8 cellular contexts compared by ENCODE assay signal in genomic region chr16:85462405-85463227, GRCh38.
DNase-seq lines count a peak whose midpoint lies in the region; ATAC-seq lines count a peak whose summit lies in the region.

No MANE protein-coding gene starts in this region.

- H3K27me3 Mint-ChIP-seq in naive thymus-derived CD8-positive, alpha-beta T cell: peaks cover 2 to 17% (median 10%) of the 10 kb centered on the region in 5 donors

- POLR2A ChIA-PET in naive thymus-derived CD8-positive, alpha-beta T cell (lab: Charles Lee): interaction anchor here (1.4 to 9.6 kb wide), 3 partner anchors 10 to 148 kb away, joined by 10 to 74 read pairs (median 13); no protein-coding TSS in a partner anchor

- H3K9me3 Mint-ChIP-seq in naive thymus-derived CD8-positive, alpha-beta T cell: no peaks in the 10 kb centered on the region

- H3K4me1 Mint-ChIP-seq in naive thymus-derived CD8-positive, alpha-beta T cell: peaks cover 7 to 21% (median 13%) of the 10 kb centered on the region in 4 donors

- peak overlapping the region in 6 of 10 donors; percentile 44 to 89 (median 76) for H3K27ac Mint-ChIP-seq in naive thymus-derived CD8-positive, alpha-beta T cell

- peak overlapping the region; percentile 83 to 95 (median 88) for H3K4me3 Mint-ChIP-seq in naive thymus-derived CD8-positive, alpha-beta T cell

- DNase-seq in DMS53 (lab: John Stamatoyannopoulos, UW) (peak; percentile 79), DMS53 treated with DMSO at 0.1 percent for 48 hours (lab: John Stamatoyannopoulos, UW; ENCODE audit: unreplicated experiment) (no peak), NCI-H748 treated with DMSO at 0.1 percent for 48 hours (lab: John Stamatoyannopoulos, UW) (peak; percentile 27), astrocyte of the hippocampus (ENCODE audit: low read depth, low spot score) (peak; percentile 61), kidney tubule cell (ENCODE audit: low spot score) (no peak)
- DNase-seq in naive thymus-derived CD8-positive, alpha-beta T cell: peak in 6 of 10 donors; percentile 8 to 43 (median 32)

- H3K36me3 Mint-ChIP-seq in naive thymus-derived CD8-positive, alpha-beta T cell: no peaks in the 10 kb centered on the region

- ATAC-seq in naive thymus-derived CD8-positive, alpha-beta T cell: peak; percentile 74 to 80
- no peak for ATAC-seq in GM21576 (IDR thresholded peaks at IDR 0.05; ENCODE audit: unreplicated experiment)
- ATAC-seq in HG02798 (IDR thresholded peaks at IDR 0.05; ENCODE audit: poor library complexity, unreplicated experiment): no peak

Comparison
In these comparisons a context has a peak if more than half of its experiments do, and no peak if none do; other contexts are left out.
1. DNase-seq: peak in DMS53 (single experiment), NCI-H748 treated with DMSO at 0.1 percent for 48 hours (single experiment), astrocyte of the hippocampus (single experiment) and naive thymus-derived CD8-positive, alpha-beta T cell (6 of 10); none in DMS53 treated with DMSO at 0.1 percent for 48 hours (single experiment) and kidney tubule cell (single experiment).
2. ATAC-seq: peak in naive thymus-derived CD8-positive, alpha-beta T cell (2 of 2); none in GM21576 (single experiment) and HG02798 (single experiment).